Comparison of ENCODE assay signal across 8 cellular contexts in genomic region chr1:219385786-219386427, GRCh38.
DNase-seq lines count a peak whose midpoint lies in the region; ATAC-seq and TF ChIP-seq lines count a peak whose summit lies in the region.

No MANE protein-coding gene starts in this region.

- ATAC-seq in GM21423 (IDR thresholded peaks at IDR 0.05; ENCODE audit: unreplicated experiment) = peak; percentile 94
- ATAC-seq in HG03571 (IDR thresholded peaks at IDR 0.05; ENCODE audit: unreplicated experiment) = peak; percentile 88
- ATAC-seq in stimulated activated effector memory CD8-positive, alpha-beta T cell treated with anti-CD3 and anti-CD28 coated beads, Interleukin-12 subunit alpha, Interleukin-12 subunit beta, amount 100 ng/mL, for 72 hours = peak; percentile 40

- no peaks in the 10 kb centered on the region for H3K9me3 Mint-ChIP-seq in stimulated activated effector memory CD8-positive, alpha-beta T cell treated with anti-CD3 and anti-CD28 coated beads, Interleukin-12 subunit alpha, Interleukin-12 subunit beta, amount 100 ng/mL, for 72 hours
- no peaks in the 10 kb centered on the region for H3K9me3 Mint-ChIP-seq in activated T-helper 1 cell treated with anti-CD3 and anti-CD28 coated beads, Interleukin-12 subunit alpha, Interleukin-12 subunit beta, Interleukin-2, Interleukin-4 antibody, amounts not matched to agents 30 ng/mL and 10 ng/mL and 1 ng/mL, durations not matched to agents 14 hours and 24 hours and 36 hours

- no peaks in the 10 kb centered on the region for H3K27me3 ChIP-seq in GM06990 (replicated peaks; ENCODE audit: control insufficient read depth, insufficient read depth, low read length)

- H3K4me3 ChIP-seq in GM06990 (replicated peaks; ENCODE audit: low read depth, low read length) = no peak overlapping the region

- no peak overlapping the region for H3K4me3 Mint-ChIP-seq in stimulated activated effector memory CD8-positive, alpha-beta T cell treated with anti-CD3 and anti-CD28 coated beads, Interleukin-12 subunit alpha, Interleukin-12 subunit beta, amount 100 ng/mL, for 72 hours
- H3K4me3 Mint-ChIP-seq in activated T-helper 1 cell treated with anti-CD3 and anti-CD28 coated beads, Interleukin-12 subunit alpha, Interleukin-12 subunit beta, Interleukin-2, Interleukin-4 antibody, amounts not matched to agents 30 ng/mL and 10 ng/mL and 1 ng/mL, durations not matched to agents 14 hours and 24 hours and 36 hours = no peak overlapping the region

- no peaks in the 10 kb centered on the region for H3K4me1 Mint-ChIP-seq in stimulated activated effector memory CD8-positive, alpha-beta T cell treated with anti-CD3 and anti-CD28 coated beads, Interleukin-12 subunit alpha, Interleukin-12 subunit beta, amount 100 ng/mL, for 72 hours
- no peaks in the 10 kb centered on the region for H3K4me1 Mint-ChIP-seq in activated T-helper 1 cell treated with anti-CD3 and anti-CD28 coated beads, Interleukin-12 subunit alpha, Interleukin-12 subunit beta, Interleukin-2, Interleukin-4 antibody, amounts not matched to agents 30 ng/mL and 10 ng/mL and 1 ng/mL, durations not matched to agents 14 hours and 24 hours and 36 hours (ENCODE audit: low read depth)

- H3K27ac Mint-ChIP-seq in stimulated activated effector memory CD8-positive, alpha-beta T cell treated with anti-CD3 and anti-CD28 coated beads, Interleukin-12 subunit alpha, Interleukin-12 subunit beta, amount 100 ng/mL, for 72 hours = no peak overlapping the region
- H3K27ac Mint-ChIP-seq in activated T-helper 1 cell treated with anti-CD3 and anti-CD28 coated beads, Interleukin-12 subunit alpha, Interleukin-12 subunit beta, Interleukin-2, Interleukin-4 antibody, amounts not matched to agents 30 ng/mL and 10 ng/mL and 1 ng/mL, durations not matched to agents 14 hours and 24 hours and 36 hours = no peak overlapping the region

- peak; percentile 85 for TF ChIP-seq CTCF in GM06990 (IDR thresholded peaks at IDR 0.05; ENCODE audit: insufficient read depth, low read length, poor library complexity, severe bottlenecking)

- intact Hi-C loops in activated T-helper 1 cell treated with anti-CD3 and anti-CD28 coated beads, Interleukin-12 subunit alpha, Interleukin-12 subunit beta, Interleukin-2, Interleukin-4 antibody, amounts not matched to agents 30 ng/mL and 10 ng/mL and 1 ng/mL, durations not matched to agents 14 hours and 24 hours and 36 hours (cut with micrococcal nuclease) = no loop called here

- peak; percentile 5 for DNase-seq in GM06990 (ENCODE audit: extremely low read depth, insufficient read length)
- peak; percentile 54 for DNase-seq in NCI-H774 (lab: John Stamatoyannopoulos, UW)
- DNase-seq in astrocyte of the hippocampus (ENCODE audit: low read depth, low spot score) = peak; percentile 82
- peak; percentile 71 for DNase-seq in iPS-NIHi7 (ENCODE audit: extremely low spot score)
- DNase-seq in stimulated activated effector memory CD8-positive, alpha-beta T cell treated with anti-CD3 and anti-CD28 coated beads, Interleukin-12 subunit alpha, Interleukin-12 subunit beta, amount 100 ng/mL, for 72 hours (ENCODE audit: low spot score in 2 of 2) = peak in 1 of 2 donors; percentile 53
- DNase-seq in activated T-helper 1 cell treated with anti-CD3 and anti-CD28 coated beads, Interleukin-12 subunit alpha, Interleukin-12 subunit beta, Interleukin-2, Interleukin-4 antibody, amounts not matched to agents 30 ng/mL and 10 ng/mL and 1 ng/mL, durations not matched to agents 14 hours and 24 hours and 36 hours (ENCODE audit: low spot score) = no peak

- no peaks in the 10 kb centered on the region for H3K36me3 ChIP-seq in GM06990 (ENCODE audit: control insufficient read depth, insufficient read depth, low read length)

- no peaks in the 10 kb centered on the region for H3K27me3 Mint-ChIP-seq in activated T-helper 1 cell treated with anti-CD3 and anti-CD28 coated beads, Interleukin-12 subunit alpha, Interleukin-12 subunit beta, Interleukin-2, Interleukin-4 antibody, amounts not matched to agents 30 ng/mL and 10 ng/mL and 1 ng/mL, durations not matched to agents 14 hours and 24 hours and 36 hours (ENCODE audit: insufficient read depth)

- H3K36me3 Mint-ChIP-seq in stimulated activated effector memory CD8-positive, alpha-beta T cell treated with anti-CD3 and anti-CD28 coated beads, Interleukin-12 subunit alpha, Interleukin-12 subunit beta, amount 100 ng/mL, for 72 hours = no peaks in the 10 kb centered on the region
- no peaks in the 10 kb centered on the region for H3K36me3 Mint-ChIP-seq in activated T-helper 1 cell treated with anti-CD3 and anti-CD28 coated beads, Interleukin-12 subunit alpha, Interleukin-12 subunit beta, Interleukin-2, Interleukin-4 antibody, amounts not matched to agents 30 ng/mL and 10 ng/mL and 1 ng/mL, durations not matched to agents 14 hours and 24 hours and 36 hours (ENCODE audit: low read depth)

Comparison
In these comparisons a context has a peak if more than half of its experiments do, and no peak if none do; other contexts are left out.
1. ATAC-seq: peak in every context shown above with its lines; median percentile 94 in GM21423; 88 in HG03571; 40 in stimulated activated effector memory CD8-positive, alpha-beta T cell treated with anti-CD3 and anti-CD28 coated beads, Interleukin-12 subunit alpha, Interleukin-12 subunit beta, amount 100 ng/mL, for 72 hours.